20 cellular contexts compared by ENCODE assay signal in the genomic region with DNA sequence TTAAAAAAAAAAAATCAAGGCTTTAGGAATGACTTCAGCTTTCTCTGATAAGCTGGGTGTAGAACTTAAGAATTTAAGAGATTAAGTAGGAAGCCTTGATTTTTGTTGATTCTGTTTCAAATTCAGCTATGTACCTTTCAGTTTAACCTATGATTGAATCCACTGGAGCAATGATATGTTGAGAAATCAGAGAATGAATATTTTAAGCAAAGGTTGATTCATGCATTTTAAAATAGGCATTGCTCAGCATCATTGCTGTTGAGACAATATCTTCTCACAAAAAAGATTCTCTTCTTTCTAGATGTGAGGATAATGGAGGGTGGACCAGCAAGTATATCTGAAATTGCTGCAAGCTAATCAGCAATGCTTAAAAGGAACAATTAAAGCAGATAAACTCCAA.
A peak's percentile ranks its signal among the peaks of the same experiment; 100 is the strongest.
DNase-seq lines count a peak whose midpoint lies in the region; ATAC-seq, FAIRE-seq and TF ChIP-seq lines count a peak whose summit lies in the region.
"Had no signal": no experiment of that assay in that cellular context is flagged by ENCODE, and none has a peak within 500 bp of the region (broad histone marks: within the 10 kb centered on the region; RNA-seq: fewer than 3 reads in every experiment).

No MANE protein-coding gene starts in this region.

- no peak overlapping the region for H2AFZ ChIP-seq in smooth muscle cell (ENCODE audit: low read depth)

- H3K27ac ChIP-seq in A549 (peak overlapping the region; percentile 90 to 91), Panc1 (ENCODE audit: low read length) (peak overlapping the region; percentile 95), gastroesophageal sphincter (peak overlapping the region; percentile 37 to 82 (median 67)), smooth muscle cell (ENCODE audit: low read depth) (peak overlapping the region; percentile 78)

- no peaks in the 10 kb centered on the region for H3K27me3 ChIP-seq in Panc1 (ENCODE audit: control insufficient read depth, insufficient read depth, low read length)
- no peaks in the 10 kb centered on the region for H3K27me3 ChIP-seq in gastroesophageal sphincter
- H3K27me3 ChIP-seq in smooth muscle cell (ENCODE audit: low read depth), result no peaks in the 10 kb centered on the region

- H3K9me3 ChIP-seq in A549, result 0 out of 3 replicates have a peak, but pooled peaks cover 3% of the 10 kb centered on the region
- no peaks in the 10 kb centered on the region for H3K9me3 ChIP-seq in Panc1 (ENCODE audit: control insufficient read depth, insufficient read depth, low read depth, low read length)
- H3K9me3 ChIP-seq in gastroesophageal sphincter, result no peaks in the 10 kb centered on the region
- H3K9me3 ChIP-seq in smooth muscle cell (replicated peaks; ENCODE audit: low read depth), result no peaks in the 10 kb centered on the region

- H3K79me2 ChIP-seq in smooth muscle cell (ENCODE audit: low read depth), result peaks cover 3% of the 10 kb centered on the region

- no peak for FAIRE-seq in A549 (lab: Jason Lieb, UNC)
- FAIRE-seq: A204.1, RCC 7860 had no signal

- no peak for TF ChIP-seq POLR2A in A549 (IDR thresholded peaks at IDR 0.05; ENCODE audit: low read length)
- no peak for TF ChIP-seq POLR2A in gastroesophageal sphincter (IDR thresholded peaks at IDR 0.05)

- H3K36me3 ChIP-seq in Panc1 (ENCODE audit: control insufficient read depth, insufficient read depth, low read length) (peaks cover 5% of the 10 kb centered on the region), gastroesophageal sphincter (peaks cover 0 to 6% of the 10 kb centered on the region in 2 donors), smooth muscle cell (ENCODE audit: low read depth) (no peaks in the 10 kb centered on the region)

- no peak overlapping the region for H3K9ac ChIP-seq in smooth muscle cell (ENCODE audit: low read depth)

- BruUV-seq in Panc1 (replicated peaks; lab: Mats Ljungman, UMichigan), result no TSS peak

- no peak for TF ChIP-seq RAD21 in A549 (conservative IDR thresholded peaks at IDR 0.05 in 1 of 2, IDR thresholded peaks at IDR 0.05 in 1 of 2)

- H3K4me1 ChIP-seq in A549, result peaks cover 81% of the 10 kb centered on the region
- H3K4me1 ChIP-seq in Panc1 (ENCODE audit: control insufficient read depth, insufficient read depth, low read length), result peaks cover 78% of the 10 kb centered on the region
- peaks cover 17 to 78% (median 21%) of the 10 kb centered on the region in 3 donors for H3K4me1 ChIP-seq in gastroesophageal sphincter
- peaks cover 7% of the 10 kb centered on the region for H3K4me1 ChIP-seq in smooth muscle cell (ENCODE audit: low read depth)

- H3F3A ChIP-seq in smooth muscle cell (ENCODE audit: low read depth), result peaks cover 15% of the 10 kb centered on the region

- no peak for ATAC-seq in A549
- no peak for ATAC-seq in Panc1
- ATAC-seq in gastroesophageal sphincter, result no peak

- POLR2A ChIA-PET in A549 (lab: Yijun Ruan, JAX) (interaction anchor here (1.7 kb wide), 1 partner anchor 25 kb away, joined by 8 read pairs; no protein-coding TSS in a partner anchor), Panc1 (lab: Charles Lee) (no interaction called here)

- intact Hi-C loops in Panc1 (cut with micrococcal nuclease; ENCODE audit: unreplicated experiment), result no loop called here

- CTCF ChIA-PET in A549 (lab: Yijun Ruan, JAX), result interaction anchor here (0.6 to 1.6 kb wide), 4 partner anchors 83 to 375 kb away, joined by 3 to 4 read pairs (median 4); no protein-coding TSS in a partner anchor
- CTCF ChIA-PET in Panc1 (lab: Charles Lee), result interaction anchor here (1.0 kb wide), 1 partner anchor 94 kb away, joined by 3 read pairs; no protein-coding TSS in a partner anchor

- TF ChIP-seq CTCF in A549 (IDR thresholded peaks at IDR 0.05) (no peak), Panc1 (IDR thresholded peaks at IDR 0.05) (no peak), gastroesophageal sphincter (IDR thresholded peaks at IDR 0.05) (no peak), smooth muscle cell (IDR thresholded peaks at IDR 0.05; ENCODE audit: borderline replicate concordance, insufficient read depth, poor library complexity, severe bottlenecking) (no peak)

- TF ChIP-seq EP300 in A549 (IDR thresholded peaks at IDR 0.05), result no peak
- no peak for TF ChIP-seq EP300 in gastroesophageal sphincter (IDR thresholded peaks at IDR 0.05)

- H4K20me1 ChIP-seq in smooth muscle cell (ENCODE audit: low read depth), result no peaks in the 10 kb centered on the region

- DNase-seq in A549 (ENCODE audit: low read depth in 1 of 2, low spot score in 1 of 2) (no peak), Panc1 (ENCODE audit: low read depth, low spot score) (no peak), smooth muscle cell (lab: John Stamatoyannopoulos, UW; ENCODE audit: unreplicated experiment) (no peak), SHP77 treated with DMSO at 0.1 percent for 48 hours (lab: John Stamatoyannopoulos, UW) (no peak), NOMO-1 (lab: John Stamatoyannopoulos, UW; ENCODE audit: unreplicated experiment in 2 of 2) (no peak), DMS153 (lab: John Stamatoyannopoulos, UW) (no peak), NOMO-1 treated with DMSO at 0.1 percent for 48 hours (lab: John Stamatoyannopoulos, UW; ENCODE audit: unreplicated experiment) (no peak)
- DNase-seq: Calu3; CD4-positive, CD25-positive, alpha-beta regulatory T cell; DMS79 treated with DMSO at 0.1 percent for 48 hours; GDM1; Kasumi-1; NCI-H1105 treated with DMSO at 0.1 percent for 48 hours; NCI-H187; NCI-H446 treated with DMSO at 0.1 percent for 48 hours; NCI-H748 treated with DMSO at 0.1 percent for 48 hours; SIG-M5 had no signal

- in situ Hi-C loops in Panc1 (cut with HindIII; ENCODE audit: low pct_unique_long_range_greater_than_20kb, low sequenced_read_pairs), result no loop called here

- H3K4me3 ChIP-seq in A549 (no peak overlapping the region), Panc1 (ENCODE audit: low read depth in 2 of 2, low read length in 2 of 2) (no peak overlapping the region), gastroesophageal sphincter (no peak overlapping the region), smooth muscle cell (no peak overlapping the region)

- peak overlapping the region; percentile 49 for H3K4me2 ChIP-seq in A549
- H3K4me2 ChIP-seq in smooth muscle cell, result no peak overlapping the region

TF ChIP-seq in A549, 52 proteins besides CTCF, POLR2A, EP300 and RAD21:
- TF ChIP-seq, protein P1, sequence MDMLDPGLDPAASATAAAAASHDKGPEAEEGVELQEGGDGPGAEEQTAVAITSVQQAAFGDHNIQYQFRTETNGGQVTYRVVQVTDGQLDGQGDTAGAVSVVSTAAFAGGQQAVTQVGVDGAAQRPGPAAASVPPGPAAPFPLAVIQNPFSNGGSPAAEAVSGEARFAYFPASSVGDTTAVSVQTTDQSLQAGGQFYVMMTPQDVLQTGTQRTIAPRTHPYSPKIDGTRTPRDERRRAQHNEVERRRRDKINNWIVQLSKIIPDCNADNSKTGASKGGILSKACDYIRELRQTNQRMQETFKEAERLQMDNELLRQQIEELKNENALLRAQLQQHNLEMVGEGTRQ (IDR thresholded peaks at IDR 0.05), result no peak
- TF ChIP-seq, protein P2, sequence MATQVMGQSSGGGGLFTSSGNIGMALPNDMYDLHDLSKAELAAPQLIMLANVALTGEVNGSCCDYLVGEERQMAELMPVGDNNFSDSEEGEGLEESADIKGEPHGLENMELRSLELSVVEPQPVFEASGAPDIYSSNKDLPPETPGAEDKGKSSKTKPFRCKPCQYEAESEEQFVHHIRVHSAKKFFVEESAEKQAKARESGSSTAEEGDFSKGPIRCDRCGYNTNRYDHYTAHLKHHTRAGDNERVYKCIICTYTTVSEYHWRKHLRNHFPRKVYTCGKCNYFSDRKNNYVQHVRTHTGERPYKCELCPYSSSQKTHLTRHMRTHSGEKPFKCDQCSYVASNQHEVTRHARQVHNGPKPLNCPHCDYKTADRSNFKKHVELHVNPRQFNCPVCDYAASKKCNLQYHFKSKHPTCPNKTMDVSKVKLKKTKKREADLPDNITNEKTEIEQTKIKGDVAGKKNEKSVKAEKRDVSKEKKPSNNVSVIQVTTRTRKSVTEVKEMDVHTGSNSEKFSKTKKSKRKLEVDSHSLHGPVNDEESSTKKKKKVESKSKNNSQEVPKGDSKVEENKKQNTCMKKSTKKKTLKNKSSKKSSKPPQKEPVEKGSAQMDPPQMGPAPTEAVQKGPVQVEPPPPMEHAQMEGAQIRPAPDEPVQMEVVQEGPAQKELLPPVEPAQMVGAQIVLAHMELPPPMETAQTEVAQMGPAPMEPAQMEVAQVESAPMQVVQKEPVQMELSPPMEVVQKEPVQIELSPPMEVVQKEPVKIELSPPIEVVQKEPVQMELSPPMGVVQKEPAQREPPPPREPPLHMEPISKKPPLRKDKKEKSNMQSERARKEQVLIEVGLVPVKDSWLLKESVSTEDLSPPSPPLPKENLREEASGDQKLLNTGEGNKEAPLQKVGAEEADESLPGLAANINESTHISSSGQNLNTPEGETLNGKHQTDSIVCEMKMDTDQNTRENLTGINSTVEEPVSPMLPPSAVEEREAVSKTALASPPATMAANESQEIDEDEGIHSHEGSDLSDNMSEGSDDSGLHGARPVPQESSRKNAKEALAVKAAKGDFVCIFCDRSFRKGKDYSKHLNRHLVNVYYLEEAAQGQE (IDR thresholded peaks at IDR 0.05), result no peak
- TF ChIP-seq JUN (IDR thresholded peaks at IDR 0.05) (no peak), TFCP2L1 (CRISPR knock-in tag; IDR thresholded peaks at IDR 0.05) (no peak), NPAS2 (CRISPR knock-in tag; IDR thresholded peaks at IDR 0.05; ENCODE audit: borderline replicate concordance) (no peak), BHLHE40 (IDR thresholded peaks at IDR 0.05; ENCODE audit: low read depth, low read length) (no peak), SREBF2 (IDR thresholded peaks at IDR 0.05) (no peak), MAZ (IDR thresholded peaks at IDR 0.05; ENCODE audit: borderline replicate concordance, low read depth, low read length) (no peak), HOXB5 (CRISPR knock-in tag; IDR thresholded peaks at IDR 0.05) (no peak), CBX8 (IDR thresholded peaks at IDR 0.05) (no peak), RNF2 (IDR thresholded peaks at IDR 0.05; ENCODE audit: borderline replicate concordance, low read depth) (no peak)
- TF ChIP-seq, protein P3, sequence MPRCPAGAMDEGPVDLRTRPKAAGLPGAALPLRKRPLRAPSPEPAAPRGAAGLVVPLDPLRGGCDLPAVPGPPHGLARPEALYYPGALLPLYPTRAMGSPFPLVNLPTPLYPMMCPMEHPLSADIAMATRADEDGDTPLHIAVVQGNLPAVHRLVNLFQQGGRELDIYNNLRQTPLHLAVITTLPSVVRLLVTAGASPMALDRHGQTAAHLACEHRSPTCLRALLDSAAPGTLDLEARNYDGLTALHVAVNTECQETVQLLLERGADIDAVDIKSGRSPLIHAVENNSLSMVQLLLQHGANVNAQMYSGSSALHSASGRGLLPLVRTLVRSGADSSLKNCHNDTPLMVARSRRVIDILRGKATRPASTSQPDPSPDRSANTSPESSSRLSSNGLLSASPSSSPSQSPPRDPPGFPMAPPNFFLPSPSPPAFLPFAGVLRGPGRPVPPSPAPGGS (IDR thresholded peaks at IDR 0.05), result no peak
